ENCODE assay signal across 10 cellular contexts in the genomic region with DNA sequence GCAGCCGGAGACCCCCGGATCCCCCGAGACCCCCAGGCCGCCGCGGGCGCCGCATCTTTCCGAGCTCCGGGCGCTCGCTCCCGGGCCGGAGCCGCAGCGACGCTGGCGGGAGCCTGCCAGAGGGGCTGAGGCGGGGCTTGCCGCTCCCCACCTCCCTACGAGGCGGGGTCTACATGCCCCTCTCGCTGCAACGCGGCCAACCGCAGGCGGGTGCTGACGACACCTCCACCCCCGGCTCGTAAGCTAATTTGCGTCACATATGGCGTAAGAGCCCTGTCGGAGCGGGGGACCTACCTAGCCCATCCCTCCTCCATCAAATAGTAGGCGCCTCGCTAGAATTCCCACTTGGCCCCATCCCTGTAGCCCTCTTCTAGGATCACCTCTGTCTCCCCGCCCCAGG. TPM values are rescaled to one million over a fixed set of nuclear protein-coding genes. Genes with fewer than 3 reads are reported as not detected.
DNase-seq lines count a peak whose midpoint lies in the region; ATAC-seq and TF ChIP-seq lines count a peak whose summit lies in the region.
"Had no signal": no experiment of that assay in that cellular context is flagged by ENCODE, and none has a peak within 500 bp of the region (broad histone marks: within the 10 kb centered on the region; RNA-seq: fewer than 3 reads in every experiment).

A gene (minus strand): TSS at position 124 of the 400 bp plus-strand sequence. CDS start 69 bp downstream, at position 55.

- H3K9me3 ChIP-seq in neural progenitor cell (ENCODE audit: low read depth), result no peaks in the 10 kb centered on the region
- H3K9me3 ChIP-seq: colonic mucosa, tibial nerve had no signal

- H3K27ac ChIP-seq in neural progenitor cell, result no peak within 1 kb of the TSS
- H3K27ac ChIP-seq: colonic mucosa, tibial nerve had no signal

- DNase-seq in ELF-1 (ENCODE audit: low read depth, low spot score), result peak; percentile 80
- DNase-seq in NCI-H226, result peak; percentile 34
- DNase-seq in cerebellum (ENCODE audit: low spot score), result peak; percentile 79
- peak; percentile 87 for DNase-seq in neural progenitor cell (ENCODE audit: low spot score)
- DNase-seq in GDM1 (lab: John Stamatoyannopoulos, UW), result no peak
- no peak for DNase-seq in activated T-cell treated with anti-CD3 and anti-CD28 coated beads, Interleukin-2, amount 50 U/mL, for 48 hours
- DNase-seq: colonic mucosa had no signal

- H3K4me3 Mint-ChIP-seq in neural progenitor cell, result peak within 1 kb of the TSS; percentile 77

- no peak within 1 kb of the TSS for H3K27ac Mint-ChIP-seq in neural progenitor cell

- no peak within 1 kb of the TSS for H3K9ac ChIP-seq in neural progenitor cell

- peak within 1 kb of the TSS; percentile 81 for H3K4me2 ChIP-seq in neural progenitor cell

- H3K79me2 ChIP-seq in neural progenitor cell (ENCODE audit: low read depth), result no peaks in the 10 kb centered on the region

- H3K9me3 Mint-ChIP-seq in neural progenitor cell, result peaks cover 4% of the 10 kb centered on the region

- no peak for TF ChIP-seq CTCF in neural progenitor cell (IDR thresholded peaks at IDR 0.05)

- peaks cover 5% of the 10 kb centered on the region for H3F3A ChIP-seq in neural progenitor cell (ENCODE audit: low read depth)

- H3K4me1 Mint-ChIP-seq in neural progenitor cell, result peaks cover 9% of the 10 kb centered on the region

- H3K4me3 ChIP-seq in neural progenitor cell, result peak within 1 kb of the TSS; percentile 49
- H3K4me3 ChIP-seq: colonic mucosa, tibial nerve had no signal

- H2AFZ ChIP-seq in neural progenitor cell (replicated peaks), result no peak within 1 kb of the TSS

- H3K36me3 Mint-ChIP-seq in neural progenitor cell, result no peaks in the 10 kb centered on the region

- ATAC-seq in HG02763 (IDR thresholded peaks at IDR 0.05; ENCODE audit: unreplicated experiment) (no peak), HG03565 (IDR thresholded peaks at IDR 0.05; ENCODE audit: unreplicated experiment) (no peak)

- H3K36me3 ChIP-seq in neural progenitor cell, result no peaks in the 10 kb centered on the region
- H3K36me3 ChIP-seq: colonic mucosa, tibial nerve had no signal

- peaks cover 3% of the 10 kb centered on the region for H3K4me1 ChIP-seq in neural progenitor cell
- H3K4me1 ChIP-seq: colonic mucosa had no signal

- peaks cover 73% of the 10 kb centered on the region for H3K27me3 ChIP-seq in neural progenitor cell

- H4K20me1 ChIP-seq in neural progenitor cell (ENCODE audit: low read depth), result peaks cover 32% of the 10 kb centered on the region

- peaks cover 45% of the 10 kb centered on the region for H3K27me3 Mint-ChIP-seq in neural progenitor cell (ENCODE audit: insufficient read depth, low read depth)

RNA-seq across cellular contexts. Expression of the gene that starts here (rescaled TPM):
- total RNA-seq in cerebellum (18.1 TPM), neural progenitor cell (ENCODE audit: low replicate concordance) (0.60 and 4.2 TPM in 2 replicates)
- total RNA-seq: tibial nerve had no signal

Comparison
In these comparisons a context has a peak if more than half of its experiments do, and no peak if none do; other contexts are left out.
1. DNase-seq: peak in ELF-1 (single experiment), NCI-H226 (single experiment), cerebellum (single experiment) and neural progenitor cell (single experiment); none in GDM1 (single experiment) and activated T-cell treated with anti-CD3 and anti-CD28 coated beads, Interleukin-2, amount 50 U/mL, for 48 hours (0 of 2).